Comparison of ENCODE assay signal across 29 cellular contexts in the genomic region with DNA sequence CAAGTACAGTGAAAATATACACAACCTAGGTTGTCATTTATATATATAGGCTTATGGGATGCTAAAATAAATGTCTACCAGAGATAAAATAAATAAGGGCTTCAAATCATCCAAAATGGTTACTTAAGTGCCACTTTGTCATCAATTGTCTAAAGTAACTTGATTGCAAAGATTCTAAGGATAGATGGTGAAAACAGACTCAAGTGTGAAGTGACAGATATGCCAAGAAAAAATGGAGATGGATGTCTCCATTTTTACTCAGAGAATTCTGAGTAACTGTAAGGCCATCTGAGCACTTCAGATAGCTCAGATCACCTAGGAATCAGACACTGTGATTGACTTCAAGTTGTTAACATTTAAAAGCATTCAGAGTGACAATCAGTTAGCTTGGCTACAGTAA.
"Had no signal": no experiment of that assay in that cellular context is flagged by ENCODE, and none has a peak within 500 bp of the region (broad histone marks: within the 10 kb centered on the region; RNA-seq: fewer than 3 reads in every experiment).

No MANE protein-coding gene starts in this region.

- H3K4me3 ChIP-seq: colonic mucosa, coronary artery, dorsolateral prefrontal cortex, esophagus muscularis mucosa, esophagus squamous epithelium, gastrocnemius medialis, gastroesophageal sphincter, heart left ventricle, heart right ventricle had no signal

- FAIRE-seq: colon, endometrium, endothelial cell of umbilical vein, frontal cortex had no signal

- H3K36me3 ChIP-seq: colonic mucosa, esophagus muscularis mucosa, esophagus squamous epithelium, gastrocnemius medialis, gastroesophageal sphincter, heart left ventricle, heart right ventricle had no signal

- H3K4me1 ChIP-seq: colonic mucosa, esophagus muscularis mucosa, esophagus squamous epithelium, foreskin keratinocyte, gastrocnemius medialis, gastroesophageal sphincter, heart left ventricle, heart right ventricle had no signal

- H3K27me3 ChIP-seq: colonic mucosa, dorsolateral prefrontal cortex, esophagus muscularis mucosa, esophagus squamous epithelium, foreskin keratinocyte, gastrocnemius medialis, gastroesophageal sphincter, heart left ventricle, heart right ventricle had no signal

- H3K27me3 Mint-ChIP-seq: dendritic cell treated with granulocyte-macrophage colony-stimulating factor and Interleukin-4, amounts not matched to agents 40 ng/mL and 50 ng/mL, for 4 days; effector memory CD8-positive, alpha-beta T cell had no signal

- H3K9me3 Mint-ChIP-seq: endodermal cell had no signal

- DNase-seq: colonic mucosa; cortex of kidney; dermis blood vessel endothelial cell; dorsolateral prefrontal cortex; effector CD4-positive, alpha-beta T cell; effector CD8-positive, alpha-beta T cell; effector memory CD4-positive, alpha-beta T cell; effector memory CD8-positive, alpha-beta T cell; endodermal cell; erythroblast; esophagus squamous epithelium; foreskin fibroblast; foreskin keratinocyte; foreskin melanocyte; gastrocnemius medialis; glutamatergic neuron; head of caudate nucleus; heart left ventricle; heart right ventricle had no signal

- H3K27ac ChIP-seq: colonic mucosa, coronary artery, dorsolateral prefrontal cortex, epithelial cell of prostate, esophagus muscularis mucosa, esophagus squamous epithelium, foreskin keratinocyte, gastrocnemius medialis, gastroesophageal sphincter, heart left ventricle, heart right ventricle had no signal

- H3K4me3 Mint-ChIP-seq: dendritic cell treated with granulocyte-macrophage colony-stimulating factor and Interleukin-4, amounts not matched to agents 40 ng/mL and 50 ng/mL, for 4 days; effector memory CD8-positive, alpha-beta T cell; endodermal cell had no signal

- H3K9me3 ChIP-seq: colonic mucosa, esophagus muscularis mucosa, esophagus squamous epithelium had no signal

- H3K27ac Mint-ChIP-seq: dendritic cell treated with granulocyte-macrophage colony-stimulating factor and Interleukin-4, amounts not matched to agents 40 ng/mL and 50 ng/mL, for 4 days; effector memory CD8-positive, alpha-beta T cell; endodermal cell had no signal

- ATAC-seq: effector memory CD8-positive, alpha-beta T cell; esophagus mucosa; foreskin keratinocyte; gastrocnemius medialis; gastroesophageal sphincter; heart left ventricle; heart right ventricle had no signal
